In the genomic region with DNA sequence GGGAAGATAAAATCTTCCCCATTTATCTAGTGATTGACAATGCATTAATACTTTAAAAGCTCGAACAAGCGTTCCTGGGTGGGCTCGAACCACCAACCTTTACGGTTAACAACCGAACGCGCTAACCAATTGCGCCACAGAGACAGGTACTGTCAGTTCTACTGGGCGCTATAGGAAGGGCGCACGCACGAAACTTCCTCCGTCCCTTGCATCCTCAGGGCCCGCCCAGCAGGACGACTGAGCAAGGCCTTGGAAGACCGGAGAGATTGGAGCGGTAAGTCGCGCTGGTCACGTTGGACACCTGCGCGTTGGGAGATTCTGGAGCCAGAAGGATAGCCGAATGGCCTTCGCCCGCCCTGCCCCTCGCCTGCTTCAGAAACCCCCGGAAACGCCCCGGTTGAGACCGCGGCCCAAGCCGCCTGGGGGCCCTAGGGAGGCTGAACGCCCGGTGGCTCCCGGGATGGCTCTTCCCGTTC, we compare ENCODE assay signal across 10 cellular contexts. TPM values are rescaled to one million over a fixed set of nuclear protein-coding genes. Genes with fewer than 3 reads are reported as not detected.
DNase-seq lines count a peak whose midpoint lies in the region; ATAC-seq and TF ChIP-seq lines count a peak whose summit lies in the region.
"Not testable (repeated sequence)": the region's sequence is repeated elsewhere in the genome, so short reads cannot be mapped to it uniquely, and the experiment has no call there.
"Had no signal": no experiment of that assay in that cellular context is flagged by ENCODE, and none has a peak within 500 bp of the region (broad histone marks: within the 10 kb centered on the region; RNA-seq: fewer than 3 reads in every experiment).

No MANE protein-coding gene starts in this region.

- DNase-seq in ELF-1 (ENCODE audit: low read depth, low spot score) = peak; percentile 81
- DNase-seq in PC-9 = peak; percentile 67 to 71
- DNase-seq in activated CD8-positive, alpha-beta memory T cell treated with anti-CD3 and anti-CD28 coated beads for 48 hours (ENCODE audit: low read depth in 2 of 3, low spot score in 2 of 3) = peak; percentile 36 to 48 (median 47)
- peak; percentile 31 for DNase-seq in MCF 10A (ENCODE audit: unreplicated experiment)
- peak; percentile 82 for DNase-seq in spleen

- not testable (repeated sequence) for H3K9me3 ChIP-seq in PC-9 (ENCODE audit: insufficient read depth, low read depth); gastroesophageal sphincter; mesodermal cell (ENCODE audit: control insufficient read depth, low read length); spleen; subcutaneous abdominal adipose tissue (ENCODE audit: control insufficient read depth in 5 of 5, low read length in 5 of 5)

- intact Hi-C loops in PC-9 (cut with micrococcal nuclease; ENCODE audit: unreplicated experiment); MCF 10A (cut with micrococcal nuclease); spleen (cut with DNase I; ENCODE audit: low total_unique reads): not testable (repeated sequence)

- H3K4me1 ChIP-seq in PC-9 (replicated peaks; ENCODE audit: insufficient read depth); gastroesophageal sphincter; mesodermal cell (ENCODE audit: control insufficient read depth, insufficient read depth, low read length, poor library complexity, severe bottlenecking); spleen; subcutaneous abdominal adipose tissue (ENCODE audit: control insufficient read depth in 5 of 5, insufficient read depth in 5 of 5, low read length in 5 of 5): not testable (repeated sequence)

- H3K4me2 ChIP-seq in PC-9 = peak overlapping the region; percentile 74

- H3K4me3 Mint-ChIP-seq in MCF 10A (ENCODE audit: unreplicated experiment) = peak overlapping the region; percentile 41

- not testable (repeated sequence) for TF ChIP-seq EP300 in gastroesophageal sphincter (IDR thresholded peaks at IDR 0.05)

- not testable (repeated sequence) for H3K79me2 ChIP-seq in PC-9 (ENCODE audit: low read depth)

- H3K27me3 Mint-ChIP-seq in MCF 10A (ENCODE audit: insufficient read depth, unreplicated experiment) = not testable (repeated sequence)

- H3F3A ChIP-seq in PC-9 (ENCODE audit: insufficient read depth, low read depth) = not testable (repeated sequence)

- H3K27ac ChIP-seq in PC-9 = peak overlapping the region; percentile 34; the same call in 1 of the 2 replicates
- peak overlapping the region; percentile 21 to 80 (median 63) for H3K27ac ChIP-seq in gastroesophageal sphincter
- H3K27ac ChIP-seq in mesodermal cell (ENCODE audit: low read depth, low read length, severe bottlenecking); subcutaneous abdominal adipose tissue (ENCODE audit: low read depth, low read length): not testable (repeated sequence)
- peak overlapping the region; percentile 4 to 83 (median 78) for H3K27ac ChIP-seq in spleen

- H3K9me2 ChIP-seq in PC-9 (ENCODE audit: insufficient read depth) = not testable (repeated sequence)

- no CpG with 5 or more reads among the region's 36 CpGs for WGBS in gastroesophageal sphincter (ENCODE audit: low coverage in 1 of 2), 2 donors
- 17 to 40% methylated on average over 1 to 8 of the region's 36 CpGs for WGBS in mesodermal cell (ENCODE audit: insufficient coverage in 2 of 2), 2 experiments
- WGBS in spleen, 5 donors = 0 to 2% (median 1%) methylated on average over 2 to 34 of the region's 36 CpGs

- H3K36me3 Mint-ChIP-seq in MCF 10A (ENCODE audit: insufficient read depth, unreplicated experiment) = peaks cover 16% of the 10 kb centered on the region

- CTCF ChIA-PET in PC-9 (lab: Charles Lee); MCF 10A (lab: Yijun Ruan, JAX): not testable (repeated sequence)

- not testable (repeated sequence) for H4K20me1 ChIP-seq in PC-9 (ENCODE audit: insufficient read depth)

- not testable (repeated sequence) for H3K4me1 Mint-ChIP-seq in MCF 10A (ENCODE audit: insufficient read depth, unreplicated experiment)

- not testable (repeated sequence) for ATAC-seq in gastroesophageal sphincter

- not testable (repeated sequence) for TF ChIP-seq CTCF in PC-9 (conservative IDR thresholded peaks at IDR 0.05); MCF 10A (IDR thresholded peaks at IDR 0.05; ENCODE audit: unreplicated experiment)
- peak in 1 of 4 experiments; percentile 18 for TF ChIP-seq CTCF in gastroesophageal sphincter (IDR thresholded peaks at IDR 0.05)
- peak in 2 of 11 experiments; percentile 7 to 22 for TF ChIP-seq CTCF in spleen (IDR thresholded peaks at IDR 0.05 in 8 of 11, conservative IDR thresholded peaks at IDR 0.05 in 3 of 11)

- BruUV-seq in PC-9 (replicated peaks; lab: Mats Ljungman, UMichigan) (TSS peak; percentile 55), MCF 10A (replicated peaks; lab: Mats Ljungman, UMichigan) (TSS peak; percentile 6)

- H3K27ac Mint-ChIP-seq in MCF 10A (ENCODE audit: low read depth, unreplicated experiment) = not testable (repeated sequence)

- peak overlapping the region; percentile 77 for H2AFZ ChIP-seq in PC-9

- not testable (repeated sequence) for H3K27me3 ChIP-seq in PC-9 (ENCODE audit: insufficient read depth, low read depth); gastroesophageal sphincter; spleen (replicated peaks in 1 of 7); subcutaneous abdominal adipose tissue (ENCODE audit: control insufficient read depth in 5 of 5, insufficient read depth in 4 of 5, low read length in 5 of 5)

- not testable (repeated sequence) for TF ChIP-seq POLR2A in gastroesophageal sphincter (IDR thresholded peaks at IDR 0.05); spleen (IDR thresholded peaks at IDR 0.05)

- POLR2A ChIA-PET in PC-9 (lab: Charles Lee; ENCODE audit: unreplicated experiment); MCF 10A (lab: Yijun Ruan, JAX): not testable (repeated sequence)

- H3K9me3 Mint-ChIP-seq in MCF 10A (ENCODE audit: unreplicated experiment) = not testable (repeated sequence)

- H3K36me3 ChIP-seq in PC-9 (ENCODE audit: low read depth); gastroesophageal sphincter; mesodermal cell (ENCODE audit: control insufficient read depth, insufficient read depth, low read length); spleen; subcutaneous abdominal adipose tissue (ENCODE audit: control insufficient read depth in 5 of 5, insufficient read depth in 5 of 5, low read length in 5 of 5): not testable (repeated sequence)

- not testable (repeated sequence) for H3K9ac ChIP-seq in subcutaneous abdominal adipose tissue (ENCODE audit: low read length in 5 of 5)

- H3K4me3 ChIP-seq in PC-9 (peak overlapping the region; percentile 57), gastroesophageal sphincter (peak overlapping the region; percentile 40 to 46), mesodermal cell (ENCODE audit: extremely low read depth, insufficient read depth, low read length, poor library complexity, severe bottlenecking) (peak overlapping the region; percentile 33), spleen (peak overlapping the region; percentile 31 to 70 (median 46)), subcutaneous abdominal adipose tissue (ENCODE audit: low read depth in 1 of 5, low read length in 5 of 5) (peak overlapping the region; percentile 31 to 62 (median 42))

RNA-seq across cellular contexts. Expression of a gene that starts 25.3 kb away (rescaled TPM):
- total RNA-seq in PC-9 (2021) (not detected in 2 replicates), MCF 10A (2022) (not detected in 2 replicates), gastroesophageal sphincter (not detected), spleen (1 to 10 TPM; 1.9 to 6.6 (median 2.8) TPM)
- polyA plus RNA-seq in mesodermal cell (2013, experiment 1 of 2) = not detected
- polyA plus RNA-seq in mesodermal cell (2013, experiment 2 of 2) = not detected
- under 1 TPM in 2 of 3 donors, not detected in 1; 0.74 to 0.87 TPM for polyA plus RNA-seq in spleen
- total RNA-seq: T-helper 1 cell treated with Interleukin-12 subunit alpha and Interleukin-12 subunit beta and Interleukin-4 antibody, amounts not matched to agents 30 ng/mL and 1 ng/mL, for 36 hours had no signal
- polyA plus RNA-seq: K562 had no signal

Comparison
In these comparisons a context has a peak if more than half of its experiments do, and no peak if none do; other contexts are left out.
1. DNase-seq: peak in every context shown above with its lines; median percentile 82 in spleen; 81 in ELF-1; 69 in PC-9; 47 in activated CD8-positive, alpha-beta memory T cell treated with anti-CD3 and anti-CD28 coated beads for 48 hours; 31 in MCF 10A.